Comparison of ENCODE assay signal across 17 cellular contexts in the genomic region with DNA sequence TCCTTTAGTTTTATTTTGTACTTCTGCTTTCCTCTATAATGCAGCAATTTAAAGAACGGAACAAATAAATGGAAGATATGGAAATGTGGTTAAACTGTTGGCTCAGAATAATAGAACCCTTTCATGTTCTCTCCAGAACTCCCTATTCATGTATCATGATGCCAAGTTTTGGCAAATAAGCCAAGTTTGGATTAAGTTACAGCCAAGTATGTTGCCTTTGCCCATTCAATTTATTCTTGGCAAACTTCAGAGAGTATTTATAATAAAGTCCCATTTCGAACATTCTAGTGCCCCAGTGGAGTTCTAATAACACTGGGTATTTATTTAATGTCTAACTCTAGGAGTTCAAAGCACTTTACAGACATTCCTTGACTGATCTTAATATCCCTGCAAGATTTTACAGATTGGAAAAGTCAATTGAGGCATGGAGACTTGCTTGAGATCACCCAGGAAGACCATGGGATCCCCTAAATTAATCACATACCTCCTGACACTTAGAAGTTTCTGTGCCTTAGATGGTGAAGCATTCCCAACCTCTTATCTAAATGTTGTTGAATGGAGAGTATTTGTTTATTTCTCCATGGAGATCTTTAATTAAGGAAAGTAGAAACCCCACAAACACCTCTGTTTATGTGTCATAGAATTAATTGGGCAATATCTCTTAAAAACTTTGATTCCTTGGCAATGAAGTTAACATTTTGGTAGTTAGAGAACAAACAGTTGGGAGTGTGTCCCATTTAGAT.
DNase-seq lines count a peak whose midpoint lies in the region; ATAC-seq and TF ChIP-seq lines count a peak whose summit lies in the region.
"Had no signal": no experiment of that assay in that cellular context is flagged by ENCODE, and none has a peak within 500 bp of the region (broad histone marks: within the 10 kb centered on the region; RNA-seq: fewer than 3 reads in every experiment).

No MANE protein-coding gene starts in this region.

- DNase-seq in DMS79 (lab: John Stamatoyannopoulos, UW) (peak; percentile 21), ascending aorta (ENCODE audit: low spot score in 2 of 2) (no peak), fibroblast of peridontal ligament (ENCODE audit: extremely low read depth) (peak; percentile 71), osteoblast (ENCODE audit: insufficient read length, low spot score, missing footprints) (peak; percentile 15), cerebellum (ENCODE audit: low spot score) (no peak), SIG-M5 (lab: John Stamatoyannopoulos, UW) (no peak)
- DNase-seq in activated T-cell treated with anti-CD3 and anti-CD28 coated beads, Interleukin-2, amount 50 U/mL, for 48 hours, result no peak
- DNase-seq: activated CD4-positive, alpha-beta memory T cell treated with anti-CD3 and anti-CD28 coated beads for 36 hours; activated gamma-delta T cell treated with Interleukin-2 at 50 U/mL for 16 hours; activated T-cell treated with anti-CD3 and anti-CD28 coated beads for 4 hours; NCI-H1436; NCI-H2107; NCI-H524 treated with DMSO at 0.1 percent for 48 hours; stimulated activated CD4-positive, alpha-beta T cell treated with anti-CD3 and anti-CD28 coated beads, Interleukin-4, amount 100 ng/mL, for 24 hours; stimulated activated naive CD4-positive, alpha-beta T cell treated with Interleukin-2 at 50 U/mL for 16 hours; T-helper 9 cell had no signal

- no peak overlapping the region for H2AFZ ChIP-seq in osteoblast (ENCODE audit: low read length)

- H3K4me3 ChIP-seq in ascending aorta (no peak overlapping the region), osteoblast (ENCODE audit: insufficient read depth, low read length) (no peak overlapping the region)

- H4K20me1 ChIP-seq in osteoblast (ENCODE audit: insufficient read depth, low read length), result no peaks in the 10 kb centered on the region

- intact Hi-C loops in ascending aorta (cut with DNase I), result loop anchor here (5.0 kb wide), 1 partner anchor 101 kb away; no protein-coding TSS in a partner anchor

- peaks cover 0 to 23% of the 10 kb centered on the region in 2 donors for H3K4me1 ChIP-seq in ascending aorta
- H3K4me1 ChIP-seq in osteoblast (ENCODE audit: insufficient read depth, low read length), result peaks cover 24% of the 10 kb centered on the region

- H3K36me3 ChIP-seq in ascending aorta (no peaks in the 10 kb centered on the region), osteoblast (ENCODE audit: insufficient read depth, low read length) (no peaks in the 10 kb centered on the region)

- no peaks in the 10 kb centered on the region for H3K9me3 ChIP-seq in ascending aorta
- no peaks in the 10 kb centered on the region for H3K9me3 ChIP-seq in osteoblast (ENCODE audit: low read depth, low read length)

- H3K27me3 ChIP-seq in ascending aorta, result no peaks in the 10 kb centered on the region
- H3K27me3 ChIP-seq in osteoblast (ENCODE audit: insufficient read depth, low read length), result peaks cover 15% of the 10 kb centered on the region

- no peaks in the 10 kb centered on the region for H3K79me2 ChIP-seq in osteoblast (ENCODE audit: insufficient read depth, low read length)

- no peak for ATAC-seq in GM18873 (IDR thresholded peaks at IDR 0.05; ENCODE audit: low FRiP score, unreplicated experiment)

- H3K27ac ChIP-seq in ascending aorta (peak overlapping the region; percentile 61 to 62), osteoblast (ENCODE audit: low read depth, low read length) (no peak overlapping the region)

- TF ChIP-seq CTCF in ascending aorta (IDR thresholded peaks at IDR 0.05), result no peak
- no peak for TF ChIP-seq CTCF in osteoblast (IDR thresholded peaks at IDR 0.05; ENCODE audit: extremely low read depth, low read depth, low read length)

- no peak overlapping the region for H3K4me2 ChIP-seq in osteoblast (ENCODE audit: insufficient read depth, low read length)

Comparison
In these comparisons a context has a peak if more than half of its experiments do, and no peak if none do; other contexts are left out.
1. DNase-seq: peak in DMS79 (single experiment), fibroblast of peridontal ligament (single experiment) and osteoblast (single experiment); none in ascending aorta (0 of 2), cerebellum (single experiment), activated T-cell treated with anti-CD3 and anti-CD28 coated beads, Interleukin-2, amount 50 U/mL, for 48 hours (0 of 2) and SIG-M5 (single experiment).